ENCODE assay signal across 8 cellular contexts in the genomic region with DNA sequence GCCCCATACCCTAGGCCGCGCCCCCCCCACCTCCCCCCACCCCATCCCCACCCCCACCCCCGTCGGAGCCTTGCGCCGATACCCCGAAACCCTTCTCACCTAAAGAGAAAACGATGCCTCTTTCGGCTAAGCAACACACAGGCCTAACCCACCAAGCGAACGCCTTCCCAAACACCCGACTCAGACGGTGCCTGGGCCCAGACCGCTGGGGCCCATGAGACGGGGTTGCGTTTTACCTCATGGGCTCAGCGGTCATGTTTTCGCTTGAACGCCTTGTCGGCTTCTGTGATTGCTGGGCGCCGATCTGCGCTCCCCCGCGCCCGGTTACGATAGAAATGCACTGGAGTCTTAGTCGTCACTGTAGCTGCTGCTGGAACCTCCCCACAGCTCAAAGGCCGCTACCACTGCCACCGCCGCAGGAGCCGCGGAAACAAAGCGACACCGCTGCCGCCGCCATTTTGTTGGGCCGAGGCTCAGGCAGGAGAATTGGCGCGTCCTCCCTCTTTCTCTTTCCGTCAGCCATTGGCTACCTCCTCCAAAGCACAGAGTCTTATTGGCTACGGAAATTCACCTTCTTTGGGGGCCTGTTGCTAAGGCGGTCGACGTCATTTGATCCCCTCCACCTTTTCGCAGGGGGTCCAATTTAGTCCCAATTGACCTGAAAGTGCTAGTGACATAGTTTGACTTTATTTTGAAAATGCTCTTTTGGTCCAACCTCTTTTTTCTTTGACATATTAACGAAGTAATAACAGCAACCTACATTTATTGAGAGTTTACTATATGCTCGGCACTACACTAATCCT. TPM values are rescaled to one million over a fixed set of nuclear protein-coding genes. Genes with fewer than 3 reads are reported as not detected.
A peak's percentile ranks its signal among the peaks of the same experiment; 100 is the strongest.
DNase-seq lines count a peak whose midpoint lies in the region; ATAC-seq and TF ChIP-seq lines count a peak whose summit lies in the region.

A gene with protein sequence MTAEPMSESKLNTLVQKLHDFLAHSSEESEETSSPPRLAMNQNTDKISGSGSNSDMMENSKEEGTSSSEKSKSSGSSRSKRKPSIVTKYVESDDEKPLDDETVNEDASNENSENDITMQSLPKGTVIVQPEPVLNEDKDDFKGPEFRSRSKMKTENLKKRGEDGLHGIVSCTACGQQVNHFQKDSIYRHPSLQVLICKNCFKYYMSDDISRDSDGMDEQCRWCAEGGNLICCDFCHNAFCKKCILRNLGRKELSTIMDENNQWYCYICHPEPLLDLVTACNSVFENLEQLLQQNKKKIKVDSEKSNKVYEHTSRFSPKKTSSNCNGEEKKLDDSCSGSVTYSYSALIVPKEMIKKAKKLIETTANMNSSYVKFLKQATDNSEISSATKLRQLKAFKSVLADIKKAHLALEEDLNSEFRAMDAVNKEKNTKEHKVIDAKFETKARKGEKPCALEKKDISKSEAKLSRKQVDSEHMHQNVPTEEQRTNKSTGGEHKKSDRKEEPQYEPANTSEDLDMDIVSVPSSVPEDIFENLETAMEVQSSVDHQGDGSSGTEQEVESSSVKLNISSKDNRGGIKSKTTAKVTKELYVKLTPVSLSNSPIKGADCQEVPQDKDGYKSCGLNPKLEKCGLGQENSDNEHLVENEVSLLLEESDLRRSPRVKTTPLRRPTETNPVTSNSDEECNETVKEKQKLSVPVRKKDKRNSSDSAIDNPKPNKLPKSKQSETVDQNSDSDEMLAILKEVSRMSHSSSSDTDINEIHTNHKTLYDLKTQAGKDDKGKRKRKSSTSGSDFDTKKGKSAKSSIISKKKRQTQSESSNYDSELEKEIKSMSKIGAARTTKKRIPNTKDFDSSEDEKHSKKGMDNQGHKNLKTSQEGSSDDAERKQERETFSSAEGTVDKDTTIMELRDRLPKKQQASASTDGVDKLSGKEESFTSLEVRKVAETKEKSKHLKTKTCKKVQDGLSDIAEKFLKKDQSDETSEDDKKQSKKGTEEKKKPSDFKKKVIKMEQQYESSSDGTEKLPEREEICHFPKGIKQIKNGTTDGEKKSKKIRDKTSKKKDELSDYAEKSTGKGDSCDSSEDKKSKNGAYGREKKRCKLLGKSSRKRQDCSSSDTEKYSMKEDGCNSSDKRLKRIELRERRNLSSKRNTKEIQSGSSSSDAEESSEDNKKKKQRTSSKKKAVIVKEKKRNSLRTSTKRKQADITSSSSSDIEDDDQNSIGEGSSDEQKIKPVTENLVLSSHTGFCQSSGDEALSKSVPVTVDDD (N-terminal part only) (minus strand): TSS at position 471 of the 803 bp plus-strand sequence. CDS start 215 bp downstream, at position 256.

- H3K36me3 Mint-ChIP-seq in nephron (ENCODE audit: low read depth), result peaks cover 7% of the 10 kb centered on the region
- no peaks in the 10 kb centered on the region for H3K36me3 Mint-ChIP-seq in stimulated activated naive CD8-positive, alpha-beta T cell treated with anti-CD3 and anti-CD28 coated beads, Interleukin-15, Interleukin-2, amounts not matched to agents 100 ng/mL and 50 ng/mL, for 24 hours (ENCODE audit: low read depth)

- H3K9me3 Mint-ChIP-seq in nephron, result peaks cover 5% of the 10 kb centered on the region
- H3K9me3 Mint-ChIP-seq in stimulated activated naive CD8-positive, alpha-beta T cell treated with anti-CD3 and anti-CD28 coated beads, Interleukin-15, Interleukin-2, amounts not matched to agents 100 ng/mL and 50 ng/mL, for 24 hours, result no peaks in the 10 kb centered on the region

- peak within 1 kb of the TSS; percentile 99 to 100 (median 99) for H3K4me3 Mint-ChIP-seq in nephron
- peak within 1 kb of the TSS; percentile 98 for H3K4me3 Mint-ChIP-seq in stimulated activated naive CD8-positive, alpha-beta T cell treated with anti-CD3 and anti-CD28 coated beads, Interleukin-15, Interleukin-2, amounts not matched to agents 100 ng/mL and 50 ng/mL, for 24 hours

- peaks cover 17% of the 10 kb centered on the region; the same call in 1 of the 2 replicates for H4K20me1 ChIP-seq in Karpas-422 (ENCODE audit: insufficient read depth, low read depth, low read length)

- peak; percentile 66 for DNase-seq in DMS53 treated with DMSO at 0.1 percent for 48 hours (lab: John Stamatoyannopoulos, UW; ENCODE audit: unreplicated experiment)
- DNase-seq in Karpas-422, result peak; percentile 94
- peak; percentile 59 for DNase-seq in RWPE2 (ENCODE audit: low spot score)
- peak; percentile 59 for DNase-seq in activated T-helper 9 cell treated with anti-CD3 and anti-CD28 coated beads, Interleukin-2, amount 50 U/mL, for 16 hours (ENCODE audit: low read depth)
- peak; percentile 77 for DNase-seq in fibroblast of the aortic adventitia (ENCODE audit: low read depth)

- peaks cover 14% of the 10 kb centered on the region for H3K4me1 Mint-ChIP-seq in nephron
- H3K4me1 Mint-ChIP-seq in stimulated activated naive CD8-positive, alpha-beta T cell treated with anti-CD3 and anti-CD28 coated beads, Interleukin-15, Interleukin-2, amounts not matched to agents 100 ng/mL and 50 ng/mL, for 24 hours (ENCODE audit: low read depth), result peaks cover 37% of the 10 kb centered on the region

- H3K9ac ChIP-seq in Karpas-422 (ENCODE audit: low read length), result peak within 1 kb of the TSS; percentile 98

- H3K4me1 ChIP-seq in Karpas-422 (ENCODE audit: low read length) (peaks cover 19% of the 10 kb centered on the region), RWPE2 (ENCODE audit: insufficient read depth, poor library complexity, severe bottlenecking) (no peaks in the 10 kb centered on the region)

- H3K36me3 ChIP-seq in Karpas-422 (ENCODE audit: insufficient read depth, low read length) (peaks cover 8% of the 10 kb centered on the region; the same call in 1 of the 2 replicates), RWPE2 (ENCODE audit: low read depth) (no peaks in the 10 kb centered on the region)

- H3K27me3 ChIP-seq in Karpas-422 (ENCODE audit: low read length) (no peaks in the 10 kb centered on the region), RWPE2 (ENCODE audit: insufficient read depth, poor library complexity, severe bottlenecking) (no peaks in the 10 kb centered on the region)

- H3K9me3 ChIP-seq in Karpas-422 (ENCODE audit: low read length), result no peaks in the 10 kb centered on the region
- no peaks in the 10 kb centered on the region for H3K9me3 ChIP-seq in RWPE2 (ENCODE audit: severe bottlenecking)

- H3K4me2 ChIP-seq in Karpas-422 (ENCODE audit: low read depth, low read length, poor library complexity, severe bottlenecking), result peak within 1 kb of the TSS; percentile 77

- ATAC-seq in GM21723 (IDR thresholded peaks at IDR 0.05; ENCODE audit: unreplicated experiment) (peak; percentile 94), RWPE2 (ENCODE audit: low read depth) (peak; percentile 95)

- H3K27me3 Mint-ChIP-seq in nephron (ENCODE audit: low read depth), result no peaks in the 10 kb centered on the region
- H3K27me3 Mint-ChIP-seq in stimulated activated naive CD8-positive, alpha-beta T cell treated with anti-CD3 and anti-CD28 coated beads, Interleukin-15, Interleukin-2, amounts not matched to agents 100 ng/mL and 50 ng/mL, for 24 hours, result no peaks in the 10 kb centered on the region

- H2AFZ ChIP-seq in Karpas-422 (ENCODE audit: low read length), result peak within 1 kb of the TSS; percentile 76

- H3K27ac ChIP-seq in Karpas-422 (ENCODE audit: low read length) (peak within 1 kb of the TSS; percentile 83), RWPE2 (ENCODE audit: poor library complexity, severe bottlenecking) (peak within 1 kb of the TSS; percentile 61)

- H3K79me2 ChIP-seq in Karpas-422 (ENCODE audit: low read length), result peaks cover 51% of the 10 kb centered on the region

- H3K4me3 ChIP-seq in Karpas-422 (ENCODE audit: low read length) (peak within 1 kb of the TSS; percentile 92), RWPE2 (ENCODE audit: severe bottlenecking) (peak within 1 kb of the TSS; percentile 58), fibroblast of the aortic adventitia (ENCODE audit: low read depth, low read length) (peak within 1 kb of the TSS; percentile 75)

- H3K27ac Mint-ChIP-seq in nephron, result peak within 1 kb of the TSS; percentile 100
- H3K27ac Mint-ChIP-seq in stimulated activated naive CD8-positive, alpha-beta T cell treated with anti-CD3 and anti-CD28 coated beads, Interleukin-15, Interleukin-2, amounts not matched to agents 100 ng/mL and 50 ng/mL, for 24 hours, result peak within 1 kb of the TSS; percentile 99

- H3K9me2 ChIP-seq in Karpas-422 (replicated peaks; ENCODE audit: insufficient read depth, low read length), result no peaks in the 10 kb centered on the region

- no peak for TF ChIP-seq CTCF in RWPE2 (IDR thresholded peaks at IDR 0.05; ENCODE audit: poor library complexity, severe bottlenecking)
- TF ChIP-seq CTCF in fibroblast of the aortic adventitia (IDR thresholded peaks at IDR 0.05; ENCODE audit: insufficient read depth, low read length), result no peak
- TF ChIP-seq CTCF in nephron (IDR thresholded peaks at IDR 0.05; ENCODE audit: unreplicated experiment in 3 of 3), result no peak

RNA-seq across cellular contexts. Expression of the gene that starts here (rescaled TPM):
- 69.7 and 92.5 TPM in 2 replicates for total RNA-seq in Karpas-422 (2014; rRNA removed; shearing (Covaris generic); ENCODE audit: low replicate concordance)
- 83.6 and 124 TPM in 2 replicates for total RNA-seq in fibroblast of the aortic adventitia (ENCODE audit: low replicate concordance)

Comparison
In these comparisons a context has a peak if more than half of its experiments do, and no peak if none do; other contexts are left out.
1. Peak in every context shown above with its lines: DNase-seq, ATAC-seq, H3K4me3 ChIP-seq and H3K27ac ChIP-seq.